Comparison of ENCODE assay signal across 28 cellular contexts in the genomic region with DNA sequence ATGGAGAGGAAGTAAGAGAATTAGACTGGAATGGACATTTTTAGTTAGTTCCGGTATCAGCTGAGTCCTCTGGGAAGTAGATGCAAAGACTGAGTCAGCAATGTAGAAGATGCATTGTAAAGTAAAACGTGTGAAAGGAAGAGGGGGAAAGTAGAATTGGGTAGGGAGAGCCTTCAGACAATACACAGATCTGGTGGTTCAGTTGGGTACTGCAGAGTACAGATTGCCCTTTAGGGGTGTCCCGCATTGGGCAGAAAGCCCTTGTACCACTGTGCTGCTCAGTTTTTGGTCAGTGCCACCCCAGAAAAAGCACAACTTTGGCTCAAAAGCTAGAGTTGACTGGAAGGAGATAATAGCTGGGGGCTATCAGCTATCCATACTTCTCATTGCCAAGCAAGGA.
"Had no signal": no experiment of that assay in that cellular context is flagged by ENCODE, and none has a peak within 500 bp of the region (broad histone marks: within the 10 kb centered on the region; RNA-seq: fewer than 3 reads in every experiment).

No MANE protein-coding gene starts in this region.

- H3K4me1 Mint-ChIP-seq: activated B cell treated with CpG ODN at 0.5 μM for 24 hours; activated CD4-positive, alpha-beta T cell treated with anti-CD3 and anti-CD28 coated beads for 36 hours; activated naive CD8-positive, alpha-beta T cell treated with anti-CD3 and anti-CD28 coated beads, Interleukin-2, amount 10 ng/mL, durations not matched to agents 7 days and 5 days; natural killer cell had no signal

- H3K36me3 Mint-ChIP-seq: activated naive CD8-positive, alpha-beta T cell treated with anti-CD3 and anti-CD28 coated beads, Interleukin-2, amount 10 ng/mL, durations not matched to agents 7 days and 5 days; natural killer cell had no signal

- H3K9me3 Mint-ChIP-seq: activated B cell treated with CpG ODN at 0.5 μM for 24 hours; stimulated activated naive CD8-positive, alpha-beta T cell treated with anti-CD3 and anti-CD28 coated beads, Interleukin-15, Interleukin-2, amounts not matched to agents 100 ng/mL and 50 ng/mL, for 24 hours had no signal

- ATAC-seq: activated CD4-positive, alpha-beta T cell treated with anti-CD3 and anti-CD28 coated beads for 36 hours; effector memory CD8-positive, alpha-beta T cell; gastrocnemius medialis; left ventricle myocardium superior; natural killer cell; right cardiac atrium had no signal

- H3K36me3 ChIP-seq: colonic mucosa, esophagus squamous epithelium, gastrocnemius medialis, neutrophil, ovary, thyroid gland had no signal

- H3K4me3 ChIP-seq: colonic mucosa, dorsolateral prefrontal cortex, esophagus squamous epithelium, gastrocnemius medialis, ovary, skin epidermis, thyroid gland had no signal

- FAIRE-seq: bronchial epithelial cell, islet of Langerhans, TTC549 had no signal

- H3K27me3 Mint-ChIP-seq: activated B cell treated with CpG ODN at 0.5 μM for 24 hours; activated CD4-positive, alpha-beta T cell treated with anti-CD3 and anti-CD28 coated beads for 36 hours; stimulated activated naive CD8-positive, alpha-beta T cell treated with anti-CD3 and anti-CD28 coated beads, Interleukin-15, Interleukin-2, amounts not matched to agents 100 ng/mL and 50 ng/mL, for 24 hours had no signal

- H3K4me1 ChIP-seq: colonic mucosa, esophagus squamous epithelium, gastrocnemius medialis, thyroid gland had no signal

- DNase-seq: activated B cell treated with CpG ODN at 0.5 μM for 24 hours; activated CD4-positive, alpha-beta T cell treated with anti-CD3 and anti-CD28 coated beads for 36 hours; activated CD4-positive, alpha-beta T cell treated with anti-CD3 and anti-CD28 coated beads, Interleukin-2, amount 50 U/mL, for 48 hours; activated naive CD4-positive, alpha-beta T cell treated with Interleukin-2 at 50 U/mL for 16 hours; activated naive CD8-positive, alpha-beta T cell treated with anti-CD3 and anti-CD28 coated beads, Interleukin-2, amount 10 ng/mL, durations not matched to agents 7 days and 5 days; activated T-cell treated with anti-CD3 and anti-CD28 coated beads, Interleukin-2, amount 50 U/mL, for 48 hours; amygdala; colonic mucosa; dorsolateral prefrontal cortex; effector memory CD8-positive, alpha-beta T cell; esophagus squamous epithelium; gastrocnemius medialis; hippocampal formation; left ventricle myocardium superior; mammary epithelial cell; midbrain; natural killer cell; ovary; right cardiac atrium; stimulated activated CD4-positive, alpha-beta T cell treated with anti-CD3 and anti-CD28 coated beads, Interleukin-1b, Interleukin-23, amount 100 ng/mL, for 48 hours; substantia nigra; thyroid gland had no signal

- H3K27me3 ChIP-seq: colonic mucosa, dorsolateral prefrontal cortex, esophagus squamous epithelium, gastrocnemius medialis, neutrophil, ovary, thyroid gland had no signal

- H3K9me3 ChIP-seq: colonic mucosa, esophagus squamous epithelium, gastrocnemius medialis, neutrophil, ovary, thyroid gland had no signal

- H3K27ac Mint-ChIP-seq: activated B cell treated with CpG ODN at 0.5 μM for 24 hours; activated CD4-positive, alpha-beta T cell treated with anti-CD3 and anti-CD28 coated beads for 36 hours; activated naive CD8-positive, alpha-beta T cell treated with anti-CD3 and anti-CD28 coated beads, Interleukin-2, amount 10 ng/mL, durations not matched to agents 7 days and 5 days; effector memory CD8-positive, alpha-beta T cell; natural killer cell; stimulated activated naive CD8-positive, alpha-beta T cell treated with anti-CD3 and anti-CD28 coated beads, Interleukin-15, Interleukin-2, amounts not matched to agents 100 ng/mL and 50 ng/mL, for 24 hours had no signal

- H3K4me3 Mint-ChIP-seq: activated B cell treated with CpG ODN at 0.5 μM for 24 hours; activated CD4-positive, alpha-beta T cell treated with anti-CD3 and anti-CD28 coated beads for 36 hours; activated naive CD8-positive, alpha-beta T cell treated with anti-CD3 and anti-CD28 coated beads, Interleukin-2, amount 10 ng/mL, durations not matched to agents 7 days and 5 days; effector memory CD8-positive, alpha-beta T cell; natural killer cell; stimulated activated naive CD8-positive, alpha-beta T cell treated with anti-CD3 and anti-CD28 coated beads, Interleukin-15, Interleukin-2, amounts not matched to agents 100 ng/mL and 50 ng/mL, for 24 hours had no signal

- H3K27ac ChIP-seq: colonic mucosa, dorsolateral prefrontal cortex, esophagus squamous epithelium, gastrocnemius medialis, neutrophil, ovary, skin epidermis, thyroid gland had no signal
